Comparison of ENCODE assay signal across 15 cellular contexts in the genomic region with DNA sequence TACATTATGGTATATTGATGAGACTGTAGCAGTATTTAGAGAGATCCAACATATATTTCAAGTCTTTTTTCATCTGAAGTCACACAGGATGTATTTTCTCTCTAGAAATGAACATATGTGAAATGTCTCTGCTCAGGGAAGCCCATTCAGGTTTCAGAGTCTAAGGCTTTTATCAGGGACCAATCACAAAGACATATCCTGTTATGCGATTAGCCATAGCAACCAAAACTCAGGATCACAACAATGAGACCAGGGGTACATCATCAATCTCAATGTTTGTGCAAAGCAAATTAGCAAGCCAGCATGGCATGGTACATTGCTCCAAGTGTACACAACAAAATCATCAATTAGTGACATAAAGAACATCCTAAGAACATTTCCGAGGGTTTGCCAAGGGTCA.
"Had no signal": no experiment of that assay in that cellular context is flagged by ENCODE, and none has a peak within 500 bp of the region (broad histone marks: within the 10 kb centered on the region; RNA-seq: fewer than 3 reads in every experiment).

No MANE protein-coding gene starts in this region.

- H3K27me3 Mint-ChIP-seq: progenitor cell of endocrine pancreas had no signal

- H3K36me3 ChIP-seq: esophagus muscularis mucosa, right atrium auricular region, transverse colon had no signal

- H3K9me3 ChIP-seq: transverse colon had no signal

- ATAC-seq: left ventricle myocardium superior had no signal

- H3K4me3 ChIP-seq: esophagus muscularis mucosa, right atrium auricular region, transverse colon had no signal

- FAIRE-seq: astrocyte, bronchial epithelial cell had no signal

- H3K27ac ChIP-seq: esophagus muscularis mucosa, right atrium auricular region, transverse colon had no signal

- H3K4me1 Mint-ChIP-seq: nephron progenitor cell had no signal

- H3K27me3 ChIP-seq: esophagus muscularis mucosa, right atrium auricular region, transverse colon had no signal

- DNase-seq: activated T-cell treated with anti-CD3 and anti-CD28 coated beads, Interleukin-2, amount 50 U/mL, for 48 hours; hippocampal formation; left ventricle myocardium superior; mesendoderm; nephron progenitor cell; occipital lobe; stimulated activated CD4-positive, alpha-beta T cell treated with anti-CD3 and anti-CD28 coated beads, Interleukin-2, amount 100 ng/mL, for 48 hours; stimulated activated naive CD4-positive, alpha-beta T cell treated with Interleukin-2 at 50 U/mL for 16 hours; substantia nigra; transverse colon had no signal

- H3K4me3 Mint-ChIP-seq: nephron progenitor cell had no signal

- H3K4me1 ChIP-seq: esophagus muscularis mucosa, right atrium auricular region, transverse colon had no signal

- H3K27ac Mint-ChIP-seq: nephron progenitor cell, progenitor cell of endocrine pancreas had no signal
